1 cellular context compared by ENCODE assay signal in genomic region chr12:113261847-113262470, GRCh38.
TF ChIP-seq lines count a peak whose summit lies in the region.

No MANE protein-coding gene starts in this region.

TF ChIP-seq in GM12878, 131 proteins besides CTCF, POLR2A, EP300 and RAD21:
- TF ChIP-seq JUNB (IDR thresholded peaks at IDR 0.05) (0 out of 2 replicates have a peak, but pooled peaks have one; percentile 19), SP1 (IDR thresholded peaks at IDR 0.05; ENCODE audit: low read depth, low read length) (no peak), NR2F1 (conservative IDR thresholded peaks at IDR 0.05) (peak; percentile 40; the same call in 1 of the 2 replicates), RUNX3 (IDR thresholded peaks at IDR 0.05; ENCODE audit: low read length) (0 out of 2 replicates have a peak, but pooled peaks have one; percentile 15)
